ENCODE assay signal across 8 cellular contexts in genomic region chr10:129467346-129468119, GRCh38. TPM values are rescaled to one million over a fixed set of nuclear protein-coding genes. Genes with fewer than 3 reads are reported as not detected.
DNase-seq lines count a peak whose midpoint lies in the region; ATAC-seq, FAIRE-seq and TF ChIP-seq lines count a peak whose summit lies in the region.

No MANE protein-coding gene starts in this region.

- H3K4me3 ChIP-seq in Peyer's patch (peak overlapping the region; percentile 70 to 85 (median 77)), H1 (ENCODE audit: extremely low read depth in 1 of 4, insufficient read depth in 2 of 4, low read depth in 3 of 4, low read length in 4 of 4) (peak overlapping the region; percentile 36 to 72 (median 40)), aorta (ENCODE audit: low read length in 2 of 2) (peak overlapping the region; percentile 32 to 38)

- peak; percentile 8 for ATAC-seq in GM21737 (IDR thresholded peaks at IDR 0.05; ENCODE audit: unreplicated experiment)
- ATAC-seq in aorta (ENCODE audit: low FRiP score), result peak; percentile 20

- CTCF ChIA-PET in H1 (lab: Charles Lee; ENCODE audit: partially characterized antibody), result interaction anchor here (1.0 kb wide), 1 partner anchor 11 kb away, joined by 3 read pairs; no protein-coding TSS in a partner anchor

- TF ChIP-seq CTCF in Peyer's patch (IDR thresholded peaks at IDR 0.05), result no peak
- TF ChIP-seq CTCF in H1 (IDR thresholded peaks at IDR 0.05; ENCODE audit: control extremely low read depth in 1 of 3, insufficient read depth in 1 of 3, low read depth in 1 of 3, low read length in 3 of 3), result no peak

- no peak for TF ChIP-seq EP300 in H1 (IDR thresholded peaks at IDR 0.05; ENCODE audit: borderline replicate concordance in 1 of 2, low read depth in 2 of 2, low read length in 2 of 2)

- no peak for TF ChIP-seq POLR2A in Peyer's patch (IDR thresholded peaks at IDR 0.05)
- no peak for TF ChIP-seq POLR2A in H1 (IDR thresholded peaks at IDR 0.05; ENCODE audit: control extremely low read depth in 1 of 2, low read depth in 2 of 2, low read length in 2 of 2)

- H3K18ac ChIP-seq in H1 (ENCODE audit: extremely low read depth, low read length), result no peak overlapping the region

- peak overlapping the region; percentile 34 for H2BK120ac ChIP-seq in H1 (replicated peaks; ENCODE audit: low read depth, low read length)

- no peaks in the 10 kb centered on the region for H4K20me1 ChIP-seq in H1 (replicated peaks in 1 of 2; ENCODE audit: control insufficient read depth in 1 of 2, insufficient read depth in 2 of 2, low read length in 2 of 2)

- no peaks in the 10 kb centered on the region; the same call in 1 of the 2 replicates for H3K79me1 ChIP-seq in H1 (ENCODE audit: low read depth, low read length)

- intact Hi-C loops in aorta (cut with DNase I), result loop anchor here (10.0 kb wide), 2 partner anchors 373 to 497 kb away; partner anchors contain the start of gene EBF3 (in 1 of the 2)

- H2AK5ac ChIP-seq in H1 (ENCODE audit: low read depth, low read length), result no peak overlapping the region

- no peaks in the 10 kb centered on the region for H3K9me3 ChIP-seq in Peyer's patch
- H3K9me3 ChIP-seq in H1 (ENCODE audit: insufficient read depth in 2 of 2, low read depth in 1 of 2, low read length in 1 of 2), result peaks cover 0 to 2% of the 10 kb centered on the region in 2 experiments; a peak in 1 of 4 replicates
- H3K9me3 ChIP-seq in aorta (ENCODE audit: control insufficient read depth, low read length), result no peaks in the 10 kb centered on the region

- peak overlapping the region; percentile 50 to 83 for H3K4me2 ChIP-seq in H1 (ENCODE audit: insufficient read depth in 1 of 2, low read depth in 2 of 2, low read length in 2 of 2)

- H3K36me3 ChIP-seq in Peyer's patch (no peaks in the 10 kb centered on the region), H1 (ENCODE audit: control insufficient read depth in 2 of 4, insufficient read depth in 4 of 4, low read length in 3 of 4) (no peaks in the 10 kb centered on the region), aorta (ENCODE audit: control insufficient read depth in 1 of 2, insufficient read depth in 2 of 2, low read length in 1 of 2) (peaks cover 0 to 3% of the 10 kb centered on the region in 2 donors)

- no peak overlapping the region for H2AFZ ChIP-seq in H1 (ENCODE audit: low read length)

- no peak overlapping the region for H2BK12ac ChIP-seq in H1 (ENCODE audit: low read depth, low read length)

- H2BK15ac ChIP-seq in H1 (ENCODE audit: low read length), result no peak overlapping the region

- peak overlapping the region; percentile 86; the same call in 1 of the 2 replicates for H4K8ac ChIP-seq in H1 (ENCODE audit: extremely low read depth, insufficient read depth, low read length)

- no peaks in the 10 kb centered on the region; the same call in 1 of the 2 replicates for H3K23me2 ChIP-seq in H1 (ENCODE audit: low read depth, low read length)

- no peaks in the 10 kb centered on the region for H3K79me2 ChIP-seq in H1 (ENCODE audit: control insufficient read depth in 1 of 2, insufficient read depth in 2 of 2, low read length in 2 of 2)

- no peak for TF ChIP-seq RAD21 in H1 (IDR thresholded peaks at IDR 0.05 in 1 of 2, conservative IDR thresholded peaks at IDR 0.05 in 1 of 2; ENCODE audit: low read depth in 2 of 2, low read length in 2 of 2)

- no peak overlapping the region for H2BK20ac ChIP-seq in H1 (ENCODE audit: low read length)

- H3K23ac ChIP-seq in H1 (ENCODE audit: insufficient read length), result no peak overlapping the region

- POLR2A ChIA-PET in H1 (lab: Charles Lee; ENCODE audit: partially characterized antibody), result interaction anchor here (0.6 to 1.1 kb wide), 2 partner anchors 105 to 330 kb away, joined by 3 read pairs; no protein-coding TSS in a partner anchor

- H3K27me3 ChIP-seq in Peyer's patch (no peaks in the 10 kb centered on the region), H1 (replicated peaks in 1 of 4; ENCODE audit: control insufficient read depth in 3 of 4, extremely low read depth in 1 of 4, insufficient read depth in 3 of 4, low read length in 3 of 4) (peaks cover 0 to 10% (median 4%) of the 10 kb centered on the region in 4 experiments; a peak in 4 of 7 replicates), aorta (ENCODE audit: control insufficient read depth in 1 of 2, insufficient read depth in 2 of 2, low read length in 1 of 2) (no peaks in the 10 kb centered on the region)

- H3K4me1 ChIP-seq in Peyer's patch (peaks cover 0 to 4% (median 2%) of the 10 kb centered on the region in 4 donors), H1 (replicated peaks in 1 of 4; ENCODE audit: control insufficient read depth in 3 of 4, insufficient read depth in 4 of 4, low read length in 3 of 4) (peaks cover 0 to 8% (median 5%) of the 10 kb centered on the region in 4 experiments; a peak in 6 of 7 replicates), aorta (ENCODE audit: control insufficient read depth in 1 of 2, insufficient read depth in 2 of 2, low read length in 2 of 2) (no peaks in the 10 kb centered on the region)

- no peak overlapping the region for H3K56ac ChIP-seq in H1 (replicated peaks; ENCODE audit: insufficient read length, low read depth, low read length)

- 66% methylated on average over 23 of the region's 26 CpGs; no CpG with 5 or more reads in 1 of the 2 experiments for WGBS in H1 (ENCODE audit: extremely low coverage in 1 of 2, insufficient coverage in 1 of 2, insufficient read length in 1 of 2, insufficient replicate concordance in 2 of 2, low coverage in 1 of 2, low lambda C conversion rate in 2 of 2, missing lambda C conversion rate in 1 of 2), 2 experiments
- WGBS in aorta, 2 donors, result 36 to 40% methylated on average over 24 to 26 of the region's 26 CpGs

- in situ Hi-C loops in Caki2 (cut with HindIII; ENCODE audit: low pct_unique_long_range_greater_than_20kb, low sequenced_read_pairs), result no loop called here

- peak overlapping the region; percentile 53 for H4K5ac ChIP-seq in H1 (ENCODE audit: insufficient read length, low read depth, low read length)

- no peak for FAIRE-seq in H1 (lab: Jason Lieb, UNC)

- DNase-seq in Caki2 (ENCODE audit: low read depth) (peak; percentile 19), Peyer's patch (peak in 2 of 3 donors; percentile 25 to 52), H1 (ENCODE audit: low read depth in 1 of 2, low spot score in 2 of 2) (no peak), myocyte (ENCODE audit: low read depth) (peak; percentile 13), aorta (no peak), mesenteric fat pad (ENCODE audit: low spot score) (no peak)
- DNase-seq in effector CD4-positive, alpha-beta T cell, result no peak

- H3K4ac ChIP-seq in H1 (replicated peaks; ENCODE audit: insufficient read length, low read depth, low read length), result no peak overlapping the region

- H4K91ac ChIP-seq in H1 (replicated peaks; ENCODE audit: insufficient read length, low read length), result no peak overlapping the region

- H3K9ac ChIP-seq in H1 (replicated peaks in 1 of 4; ENCODE audit: extremely low read depth in 1 of 4, low read depth in 3 of 4, low read length in 3 of 4), result peak overlapping the region in 3 of 4 experiments; percentile 52 to 68 (median 56); a peak in 5 of 7 replicates

- H3K27ac ChIP-seq in Peyer's patch (peak overlapping the region; percentile 77 to 88 (median 81)), H1 (ENCODE audit: low read depth, low read length) (peak overlapping the region; percentile 50; the same call in 1 of the 2 replicates), aorta (ENCODE audit: low read depth in 1 of 2, low read length in 2 of 2) (peak overlapping the region in 1 of 2 donors; percentile 70)

- no peak overlapping the region for H3K14ac ChIP-seq in H1 (ENCODE audit: insufficient read length)

- peak overlapping the region; percentile 52; the same call in 1 of the 2 replicates for H2BK5ac ChIP-seq in H1 (ENCODE audit: low read depth, low read length)

TF ChIP-seq in H1, 55 proteins besides CTCF, POLR2A, EP300 and RAD21:
- TF ChIP-seq ASH2L (IDR thresholded peaks at IDR 0.05; ENCODE audit: low read length) (no peak), CHD1 (IDR thresholded peaks at IDR 0.05; ENCODE audit: low read depth, low read length) (no peak), RNF2 (IDR thresholded peaks at IDR 0.05; ENCODE audit: borderline replicate concordance, low read depth, low read length, missing control alignments, poor library complexity, severe bottlenecking) (no peak), EGR1 (IDR thresholded peaks at IDR 0.05; ENCODE audit: borderline replicate concordance, low read depth, low read length) (no peak), CHD2 (IDR thresholded peaks at IDR 0.05; ENCODE audit: low read length) (no peak), E2F6 (IDR thresholded peaks at IDR 0.05) (no peak), PHF8 (conservative IDR thresholded peaks at IDR 0.05; ENCODE audit: low read depth, low read length) (peak; percentile 61), SRF (IDR thresholded peaks at IDR 0.05; ENCODE audit: low read depth, low read length) (no peak), YY1 (IDR thresholded peaks at IDR 0.05; ENCODE audit: low read depth, low read length) (no peak), TBP (IDR thresholded peaks at IDR 0.05; ENCODE audit: low read depth, low read length) (no peak), KDM4A (IDR thresholded peaks at IDR 0.05; ENCODE audit: low read depth, low read length, severe bottlenecking) (peak; percentile 60), SAP30 (IDR thresholded peaks at IDR 0.05; ENCODE audit: insufficient read depth, insufficient replicate concordance, low read length) (no peak), BCL11A (IDR thresholded peaks at IDR 0.05; ENCODE audit: low read depth in 2 of 2, low read length in 2 of 2) (no peak)

RNA-seq across cellular contexts. Expression of gene MGMT, which starts 0.5 kb away (rescaled TPM):
- 101 and 122 TPM in 2 replicates for total RNA-seq in Caki2 (2014; rRNA removed; shearing (Covaris generic); ENCODE audit: low replicate concordance)
- 10 to 100 TPM; 24.5 to 43.7 (median 35.3) TPM for total RNA-seq in Peyer's patch
- total RNA-seq in H1 (2021; fragmentation: NEBNext Ultra II Directional; extraction: Animal tissue kit (Norgen Biotek cat#: 25700)), result 9.1 and 9.9 TPM in 2 replicates
- polyA plus RNA-seq in H1 (2011; rRNA removed), result 10.7 and 14.3 TPM in 2 replicates
- 11.6 TPM for polyA plus RNA-seq in H1 (2011; cell fraction: cytosol; rRNA removed)
- 13.5 TPM for polyA plus RNA-seq in H1 (2011; cell fraction: nucleus; rRNA removed)
- polyA plus RNA-seq in H1 (2012, experiment 1 of 2), result 6.8 to 12.4 TPM (median 9.7 TPM) in 4 replicates
- 11.6 TPM for polyA plus RNA-seq in H1 (2012, experiment 2 of 2)
- 7.7 TPM for polyA plus RNA-seq in H1 (2013, experiment 1 of 2)
- polyA plus RNA-seq in H1 (2013, experiment 2 of 2), result 8.2 TPM
- polyA minus RNA-seq in H1 (2011; rRNA and poly(A)+ RNA removed), result 8.0 and 8.2 TPM in 2 replicates
- polyA minus RNA-seq in H1 (2011; cell fraction: cytosol; rRNA and poly(A)+ RNA removed), result 4.4 TPM
- 26.9 TPM for polyA minus RNA-seq in H1 (2011; cell fraction: nucleus; rRNA and poly(A)+ RNA removed)
- total RNA-seq in myocyte, result 18.7 and 20.9 TPM in 2 replicates
- polyA plus RNA-seq in myocyte (2012), result 19.4 TPM
- total RNA-seq in aorta, result 10 to 100 TPM; 13.4 to 30.0 TPM
- polyA plus RNA-seq in aorta, result 10 to 100 TPM in 1 of 2 donors, 1 to 10 TPM in 1; 8.8 to 14.7 TPM
- total RNA-seq in mesenteric fat pad, result 15.8 TPM

Comparison
In these comparisons a context has a peak if more than half of its experiments do, and no peak if none do; other contexts are left out.
1. DNase-seq: peak in Caki2 (single experiment), Peyer's patch (2 of 3) and myocyte (single experiment); none in H1 (0 of 2), aorta (0 of 2), effector CD4-positive, alpha-beta T cell (single experiment) and mesenteric fat pad (single experiment).
2. Peak in every context shown above with its lines, with median percentiles within 50 percentile points of each other: H3K4me3 ChIP-seq.